In the genomic region with DNA sequence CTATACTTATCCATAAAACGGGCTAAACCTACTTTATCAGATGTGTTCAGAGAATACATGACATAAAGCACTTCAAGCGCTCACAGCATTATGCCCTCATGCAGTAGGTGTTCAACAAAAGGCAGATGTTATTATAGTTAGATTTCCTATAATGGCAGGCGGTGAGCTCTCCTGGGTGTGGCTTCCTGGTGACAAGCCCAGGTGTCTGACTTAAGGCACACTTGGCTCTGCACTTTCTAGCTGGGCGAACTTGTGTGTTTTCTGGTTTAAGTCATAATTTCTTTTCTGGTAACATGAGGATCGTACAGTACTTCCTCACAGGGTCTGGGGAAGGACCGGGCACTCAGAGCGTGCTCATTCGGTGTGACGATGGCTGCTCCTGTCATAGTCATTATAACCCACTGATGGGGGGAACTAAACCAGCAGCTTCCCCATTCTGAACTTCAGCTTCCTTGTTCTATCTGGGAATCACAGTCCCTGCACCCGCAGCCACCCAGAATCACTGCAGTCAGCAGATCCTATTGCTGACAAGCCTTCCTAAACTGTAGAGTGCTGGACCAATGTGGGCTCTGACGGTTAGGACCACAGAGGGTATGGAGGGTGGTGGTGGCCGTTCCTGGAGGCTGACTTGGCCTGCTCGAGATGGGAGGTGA, we compare ENCODE assay signal across 16 cellular contexts. TPM values are rescaled to one million over a fixed set of nuclear protein-coding genes. Genes with fewer than 3 reads are reported as not detected.
DNase-seq lines count a peak whose midpoint lies in the region; ATAC-seq and TF ChIP-seq lines count a peak whose summit lies in the region.
"Had no signal": no experiment of that assay in that cellular context is flagged by ENCODE, and none has a peak within 500 bp of the region (broad histone marks: within the 10 kb centered on the region; RNA-seq: fewer than 3 reads in every experiment).

No MANE protein-coding gene starts in this region.

- H3K36me3 Mint-ChIP-seq in endothelial cell (ENCODE audit: low read depth, unreplicated experiment) = no peaks in the 10 kb centered on the region
- H3K36me3 Mint-ChIP-seq: CD4-positive, alpha-beta memory T cell had no signal

- H3K4me3 ChIP-seq in tibial nerve = no peak overlapping the region
- H3K4me3 ChIP-seq: esophagus muscularis mucosa had no signal

- H3K27me3 ChIP-seq in tibial nerve = no peaks in the 10 kb centered on the region

- intact Hi-C loops in Right ventricle myocardium superior (cut with DNase I) = no loop called here

- peaks cover 0 to 3% (median 0%) of the 10 kb centered on the region in 4 donors for H3K4me1 ChIP-seq in tibial nerve
- H3K4me1 ChIP-seq: esophagus muscularis mucosa had no signal

- peak; percentile 81 for ATAC-seq in Right ventricle myocardium superior (ENCODE audit: poor library complexity)
- ATAC-seq in GM18520 (IDR thresholded peaks at IDR 0.05; ENCODE audit: unreplicated experiment) = no peak
- ATAC-seq in HG02759 (IDR thresholded peaks at IDR 0.05; ENCODE audit: unreplicated experiment) = no peak

- WGBS in tibial nerve, 2 donors = 69 to 74% methylated on average over 13 of the region's 13 CpGs

- no peaks in the 10 kb centered on the region for H3K9me3 Mint-ChIP-seq in endothelial cell (ENCODE audit: unreplicated experiment)
- H3K9me3 Mint-ChIP-seq: stimulated activated naive CD8-positive, alpha-beta T cell treated with anti-CD3 and anti-CD28 coated beads, Interleukin-15, Interleukin-2, amounts not matched to agents 100 ng/mL and 50 ng/mL, for 24 hours had no signal

- no peak overlapping the region for H3K4me3 Mint-ChIP-seq in endothelial cell (ENCODE audit: unreplicated experiment)
- H3K4me3 Mint-ChIP-seq: CD4-positive, alpha-beta memory T cell; stimulated activated naive CD8-positive, alpha-beta T cell treated with anti-CD3 and anti-CD28 coated beads, Interleukin-15, Interleukin-2, amounts not matched to agents 100 ng/mL and 50 ng/mL, for 24 hours had no signal

- H3K9me3 ChIP-seq in tibial nerve = no peaks in the 10 kb centered on the region
- H3K9me3 ChIP-seq: esophagus muscularis mucosa had no signal

- no peak overlapping the region for H3K27ac Mint-ChIP-seq in endothelial cell (ENCODE audit: unreplicated experiment)
- H3K27ac Mint-ChIP-seq: CD4-positive, alpha-beta memory T cell; stimulated activated naive CD8-positive, alpha-beta T cell treated with anti-CD3 and anti-CD28 coated beads, Interleukin-15, Interleukin-2, amounts not matched to agents 100 ng/mL and 50 ng/mL, for 24 hours had no signal

- peak in 1 of 2 donors; percentile 69 for TF ChIP-seq EP300 in tibial nerve (IDR thresholded peaks at IDR 0.05)

- no peaks in the 10 kb centered on the region for H3K36me3 ChIP-seq in tibial nerve
- H3K36me3 ChIP-seq: esophagus muscularis mucosa had no signal

- DNase-seq in UCSD-AML1 (lab: John Stamatoyannopoulos, UW; ENCODE audit: unreplicated experiment) = peak; percentile 35
- DNase-seq in Right ventricle myocardium superior = peak; percentile 64
- peak; percentile 45 for DNase-seq in mucosa of gallbladder (ENCODE audit: low spot score)
- DNase-seq in tibial nerve (ENCODE audit: low spot score in 2 of 2) = peak; percentile 20 to 30
- no peak for DNase-seq in DMS79 treated with DMSO at 0.1 percent for 48 hours (lab: John Stamatoyannopoulos, UW)
- DNase-seq in endothelial cell (ENCODE audit: low spot score) = no peak
- DNase-seq: activated CD8-positive, alpha-beta memory T cell treated with anti-CD3 and anti-CD28 coated beads for 24 hours; CD4-positive, alpha-beta memory T cell; central memory CD4-positive, alpha-beta T cell; GOT3; Karpas-422; NCI-H2029 had no signal

- H3K27ac ChIP-seq in tibial nerve = peak overlapping the region in 3 of 4 donors; percentile 19 to 74 (median 66)

- peaks cover 3% of the 10 kb centered on the region for H3K27me3 Mint-ChIP-seq in endothelial cell (ENCODE audit: unreplicated experiment)

- TF ChIP-seq CTCF in tibial nerve (IDR thresholded peaks at IDR 0.05) (no peak), endothelial cell (IDR thresholded peaks at IDR 0.05; ENCODE audit: unreplicated experiment) (no peak)

- peaks cover 21% of the 10 kb centered on the region for H3K4me1 Mint-ChIP-seq in endothelial cell (ENCODE audit: unreplicated experiment)
- H3K4me1 Mint-ChIP-seq: CD4-positive, alpha-beta memory T cell had no signal

- TF ChIP-seq POLR2A in tibial nerve (IDR thresholded peaks at IDR 0.05) = peak in 1 of 2 donors; percentile 12

RNA-seq across cellular contexts. Expression of gene IGSF21, which starts 52.8 kb away (rescaled TPM):
- 0.89 TPM for total RNA-seq in Right ventricle myocardium superior
- 7.0 TPM for total RNA-seq in mucosa of gallbladder
- 10 to 100 TPM in 1 of 4 donors, 1 to 10 TPM in 3; 4.7 to 10.2 (median 5.9) TPM for total RNA-seq in tibial nerve
- total RNA-seq in endothelial cell (ENCODE audit: unreplicated experiment) = 4.4 TPM
- total RNA-seq: CD4-positive, alpha-beta memory T cell had no signal

Comparison
In these comparisons a context has a peak if more than half of its experiments do, and no peak if none do; other contexts are left out.
1. DNase-seq: peak in UCSD-AML1 (single experiment), Right ventricle myocardium superior (single experiment), mucosa of gallbladder (single experiment) and tibial nerve (2 of 2); none in DMS79 treated with DMSO at 0.1 percent for 48 hours (single experiment) and endothelial cell (single experiment).